ENCODE assay signal across 15 cellular contexts in the genomic region with DNA sequence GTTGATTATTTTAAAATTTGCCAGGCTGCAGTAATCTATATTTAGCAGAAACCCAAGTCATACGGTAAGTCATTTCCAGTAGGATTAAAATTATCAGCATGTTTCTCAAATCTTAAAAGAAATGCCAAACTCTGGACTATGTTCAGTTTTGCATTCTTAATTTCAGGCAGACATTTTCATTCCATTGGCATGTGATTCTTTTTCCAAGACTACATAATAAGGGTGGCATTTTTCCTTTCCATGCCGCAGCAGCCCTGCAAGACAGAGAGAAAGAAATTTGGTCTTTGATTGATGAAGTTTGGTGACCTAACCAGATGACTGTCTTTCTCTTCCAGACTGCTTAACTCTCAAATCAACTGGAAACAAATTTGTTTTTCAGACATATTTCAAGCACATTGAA.
DNase-seq lines count a peak whose midpoint lies in the region; TF ChIP-seq lines count a peak whose summit lies in the region.
"Had no signal": no experiment of that assay in that cellular context is flagged by ENCODE, and none has a peak within 500 bp of the region (broad histone marks: within the 10 kb centered on the region; RNA-seq: fewer than 3 reads in every experiment).

No MANE protein-coding gene starts in this region.

- H3K9me2 ChIP-seq in GM23248 (ENCODE audit: insufficient read depth): no peaks in the 10 kb centered on the region

- no peak overlapping the region for H3K4me3 ChIP-seq in GM23248
- no peak overlapping the region for H3K4me3 ChIP-seq in coronary artery
- no peak overlapping the region for H3K4me3 ChIP-seq in osteoblast (ENCODE audit: insufficient read depth, low read length)
- H3K4me3 ChIP-seq in mesendoderm (ENCODE audit: low read length): no peak overlapping the region
- H3K4me3 ChIP-seq: K562, SJCRH30 had no signal

- no peak overlapping the region for H2AK5ac ChIP-seq in mesendoderm (ENCODE audit: low read length)

- H2AFZ ChIP-seq in GM23248 (peak overlapping the region; percentile 33), osteoblast (ENCODE audit: low read length) (no peak overlapping the region)

- H2BK15ac ChIP-seq in mesendoderm (replicated peaks; ENCODE audit: low read depth): no peak overlapping the region

- H2BK120ac ChIP-seq in mesendoderm (ENCODE audit: low read depth, low read length): no peak overlapping the region

- H3K79me2 ChIP-seq in GM23248 (ENCODE audit: insufficient read depth): peaks cover 4% of the 10 kb centered on the region; the same call in 1 of the 2 replicates
- no peaks in the 10 kb centered on the region for H3K79me2 ChIP-seq in osteoblast (ENCODE audit: insufficient read depth, low read length)
- no peaks in the 10 kb centered on the region for H3K79me2 ChIP-seq in mesendoderm (ENCODE audit: control insufficient read depth, insufficient read depth, low read length)

- no peak overlapping the region for H3K18ac ChIP-seq in mesendoderm (ENCODE audit: low read length)

- no peaks in the 10 kb centered on the region for H3K9me3 ChIP-seq in GM23248 (ENCODE audit: low read depth)
- H3K9me3 ChIP-seq in osteoblast (ENCODE audit: low read depth, low read length): no peaks in the 10 kb centered on the region
- H3K9me3 ChIP-seq: SJCRH30 had no signal

- H3K36me3 ChIP-seq in GM23248 (ENCODE audit: low read depth) (no peaks in the 10 kb centered on the region), osteoblast (ENCODE audit: insufficient read depth, low read length) (no peaks in the 10 kb centered on the region), mesendoderm (ENCODE audit: control insufficient read depth, insufficient read depth, low read length) (no peaks in the 10 kb centered on the region)
- H3K36me3 ChIP-seq: SJCRH30 had no signal

- TF ChIP-seq CTCF in coronary artery (IDR thresholded peaks at IDR 0.05) (no peak), osteoblast (IDR thresholded peaks at IDR 0.05; ENCODE audit: extremely low read depth, low read depth, low read length) (no peak)

- H4K8ac ChIP-seq in mesendoderm (ENCODE audit: low read depth, low read length): no peak overlapping the region

- in situ Hi-C loops in GM23248 (cut with MboI): no loop called here

- no peak overlapping the region for H2BK5ac ChIP-seq in mesendoderm (ENCODE audit: low read length)

- peak overlapping the region; percentile 42 for H3K27ac ChIP-seq in GM23248
- H3K27ac ChIP-seq in coronary artery: peak overlapping the region; percentile 45 to 72
- no peak overlapping the region for H3K27ac ChIP-seq in osteoblast (ENCODE audit: low read depth, low read length)
- no peak overlapping the region for H3K27ac ChIP-seq in mesendoderm (ENCODE audit: low read depth, low read length)
- H3K27ac ChIP-seq: SJCRH30 had no signal

- no peaks in the 10 kb centered on the region for H3K79me1 ChIP-seq in mesendoderm (ENCODE audit: low read length)

- H3K4me1 ChIP-seq in GM23248 (ENCODE audit: insufficient read depth) (peaks cover 32% of the 10 kb centered on the region), osteoblast (ENCODE audit: insufficient read depth, low read length) (peaks cover 6% of the 10 kb centered on the region), mesendoderm (ENCODE audit: control insufficient read depth, low read depth, low read length) (no peaks in the 10 kb centered on the region)
- H3K4me1 ChIP-seq: SJCRH30 had no signal

- H4K5ac ChIP-seq in mesendoderm (ENCODE audit: low read length): no peak overlapping the region

- H4K20me1 ChIP-seq in GM23248 (ENCODE audit: insufficient read depth) (no peaks in the 10 kb centered on the region), osteoblast (ENCODE audit: insufficient read depth, low read length) (no peaks in the 10 kb centered on the region)

- H3K27me3 ChIP-seq in GM23248 (replicated peaks; ENCODE audit: insufficient read depth) (no peaks in the 10 kb centered on the region), osteoblast (ENCODE audit: insufficient read depth, low read length) (no peaks in the 10 kb centered on the region), mesendoderm (ENCODE audit: insufficient read depth, low read length, poor library complexity) (no peaks in the 10 kb centered on the region)
- H3K27me3 ChIP-seq: SJCRH30 had no signal

- WGBS in GM23248 (ENCODE audit: low coverage in 1 of 2, low lambda C conversion rate in 2 of 2, missing lambda C conversion rate in 2 of 2), 2 experiments: 18 to 22% methylated on average over 2 of the region's 2 CpGs
- no CpG with 5 or more reads among the region's 2 CpGs for WGBS in mesendoderm (ENCODE audit: extremely low coverage, insufficient coverage, low lambda C conversion rate)

- DNase-seq in AG20443 (ENCODE audit: low spot score): peak; percentile 58
- DNase-seq in GM23248: peak; percentile 59
- DNase-seq in coronary artery (ENCODE audit: low spot score): no peak
- DNase-seq in osteoblast (ENCODE audit: insufficient read length, low spot score, missing footprints): no peak
- no peak for DNase-seq in stimulated activated CD4-positive, alpha-beta T cell treated with anti-CD3 and anti-CD28 coated beads, Interleukin-12 subunit alpha, Interleukin-12 subunit beta, amount 100 ng/mL, for 4 hours
- DNase-seq in SIG-M5 treated with dmso at 0.1 percent for 504 hours (lab: John Stamatoyannopoulos, UW; ENCODE audit: unreplicated experiment): no peak
- DNase-seq in mesendoderm: no peak
- DNase-seq: ACHN; CD4-positive, alpha-beta memory T cell; DMS79 treated with DMSO at 0.1 percent for 48 hours; MV-4-11; NCI-H187 treated with DMSO at 0.1 percent for 48 hours; RPMI8226; SJCRH30 had no signal

- H3K56ac ChIP-seq in mesendoderm (ENCODE audit: low read length): no peak overlapping the region

- H3K4me2 ChIP-seq in GM23248 (ENCODE audit: unreplicated experiment) (peak overlapping the region; percentile 31), osteoblast (ENCODE audit: insufficient read depth, low read length) (peak overlapping the region; percentile 4), mesendoderm (ENCODE audit: low read length) (no peak overlapping the region)

- H3K9ac ChIP-seq in GM23248: 0 out of 2 replicates have a peak overlapping the region, but pooled peaks have one; percentile 1
- H3K9ac ChIP-seq in mesendoderm (ENCODE audit: low read length): no peak overlapping the region

- no peak overlapping the region for H3K23ac ChIP-seq in mesendoderm (ENCODE audit: low read length)

- H3K4ac ChIP-seq in mesendoderm (ENCODE audit: low read depth, low read length): no peak overlapping the region

- peaks cover 9% of the 10 kb centered on the region for H3F3A ChIP-seq in GM23248 (ENCODE audit: insufficient read depth)

Comparison
In these comparisons a context has a peak if more than half of its experiments do, and no peak if none do; other contexts are left out.
1. DNase-seq: peak in AG20443 (single experiment) and GM23248 (single experiment); none in coronary artery (single experiment), osteoblast (single experiment), stimulated activated CD4-positive, alpha-beta T cell treated with anti-CD3 and anti-CD28 coated beads, Interleukin-12 subunit alpha, Interleukin-12 subunit beta, amount 100 ng/mL, for 4 hours (single experiment), SIG-M5 treated with dmso at 0.1 percent for 504 hours (single experiment) and mesendoderm (single experiment).
2. H3K27ac ChIP-seq: peak in GM23248 (single experiment) and coronary artery (2 of 2); none in osteoblast (single experiment) and mesendoderm (single experiment).